ENCODE assay signal across 1 cellular context in the genomic region with DNA sequence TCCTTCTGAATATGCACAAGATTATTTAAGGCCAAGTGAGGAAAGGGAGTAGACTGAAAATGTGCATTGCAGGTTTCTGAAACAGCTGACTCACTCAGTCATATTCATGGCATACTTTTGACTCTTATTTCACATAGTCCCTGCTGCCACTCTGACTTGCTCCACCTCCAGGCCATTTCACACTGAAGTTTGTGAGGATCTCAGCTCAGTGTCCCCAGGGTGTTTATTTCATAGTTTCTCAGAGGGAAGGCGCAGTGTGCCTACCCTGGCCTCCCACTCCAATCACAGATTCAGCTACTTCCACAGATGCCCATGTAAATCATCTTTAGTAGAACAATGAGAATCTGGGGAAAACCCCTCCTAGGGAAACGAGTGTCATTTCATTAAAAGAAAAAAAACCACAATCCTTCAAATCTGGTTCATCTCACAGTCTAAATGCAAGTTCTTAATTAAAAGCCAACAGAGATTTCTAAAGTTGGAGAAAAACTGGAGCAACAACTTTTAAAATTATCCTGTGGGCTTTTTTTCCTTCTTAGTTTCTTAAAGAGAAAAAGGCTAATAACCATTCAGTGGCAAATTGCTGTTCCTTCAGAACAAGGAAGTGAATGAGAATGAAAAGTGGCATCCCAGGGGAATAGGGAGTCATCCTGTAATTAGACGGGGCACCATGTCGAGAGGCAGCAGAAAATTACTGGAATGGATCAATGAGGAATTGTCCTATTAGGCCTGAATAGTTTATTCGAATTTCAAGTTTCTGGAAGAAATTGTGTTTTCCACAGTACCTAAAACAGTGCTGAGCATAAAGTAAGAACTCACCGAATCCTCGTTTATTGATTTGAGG.
TF ChIP-seq lines count a peak whose summit lies in the region.

No MANE protein-coding gene starts in this region.

TF ChIP-seq in GM23338, 12 proteins besides CTCF, POLR2A, EP300 and RAD21 (continued from another document):
- TF ChIP-seq, protein P1, sequence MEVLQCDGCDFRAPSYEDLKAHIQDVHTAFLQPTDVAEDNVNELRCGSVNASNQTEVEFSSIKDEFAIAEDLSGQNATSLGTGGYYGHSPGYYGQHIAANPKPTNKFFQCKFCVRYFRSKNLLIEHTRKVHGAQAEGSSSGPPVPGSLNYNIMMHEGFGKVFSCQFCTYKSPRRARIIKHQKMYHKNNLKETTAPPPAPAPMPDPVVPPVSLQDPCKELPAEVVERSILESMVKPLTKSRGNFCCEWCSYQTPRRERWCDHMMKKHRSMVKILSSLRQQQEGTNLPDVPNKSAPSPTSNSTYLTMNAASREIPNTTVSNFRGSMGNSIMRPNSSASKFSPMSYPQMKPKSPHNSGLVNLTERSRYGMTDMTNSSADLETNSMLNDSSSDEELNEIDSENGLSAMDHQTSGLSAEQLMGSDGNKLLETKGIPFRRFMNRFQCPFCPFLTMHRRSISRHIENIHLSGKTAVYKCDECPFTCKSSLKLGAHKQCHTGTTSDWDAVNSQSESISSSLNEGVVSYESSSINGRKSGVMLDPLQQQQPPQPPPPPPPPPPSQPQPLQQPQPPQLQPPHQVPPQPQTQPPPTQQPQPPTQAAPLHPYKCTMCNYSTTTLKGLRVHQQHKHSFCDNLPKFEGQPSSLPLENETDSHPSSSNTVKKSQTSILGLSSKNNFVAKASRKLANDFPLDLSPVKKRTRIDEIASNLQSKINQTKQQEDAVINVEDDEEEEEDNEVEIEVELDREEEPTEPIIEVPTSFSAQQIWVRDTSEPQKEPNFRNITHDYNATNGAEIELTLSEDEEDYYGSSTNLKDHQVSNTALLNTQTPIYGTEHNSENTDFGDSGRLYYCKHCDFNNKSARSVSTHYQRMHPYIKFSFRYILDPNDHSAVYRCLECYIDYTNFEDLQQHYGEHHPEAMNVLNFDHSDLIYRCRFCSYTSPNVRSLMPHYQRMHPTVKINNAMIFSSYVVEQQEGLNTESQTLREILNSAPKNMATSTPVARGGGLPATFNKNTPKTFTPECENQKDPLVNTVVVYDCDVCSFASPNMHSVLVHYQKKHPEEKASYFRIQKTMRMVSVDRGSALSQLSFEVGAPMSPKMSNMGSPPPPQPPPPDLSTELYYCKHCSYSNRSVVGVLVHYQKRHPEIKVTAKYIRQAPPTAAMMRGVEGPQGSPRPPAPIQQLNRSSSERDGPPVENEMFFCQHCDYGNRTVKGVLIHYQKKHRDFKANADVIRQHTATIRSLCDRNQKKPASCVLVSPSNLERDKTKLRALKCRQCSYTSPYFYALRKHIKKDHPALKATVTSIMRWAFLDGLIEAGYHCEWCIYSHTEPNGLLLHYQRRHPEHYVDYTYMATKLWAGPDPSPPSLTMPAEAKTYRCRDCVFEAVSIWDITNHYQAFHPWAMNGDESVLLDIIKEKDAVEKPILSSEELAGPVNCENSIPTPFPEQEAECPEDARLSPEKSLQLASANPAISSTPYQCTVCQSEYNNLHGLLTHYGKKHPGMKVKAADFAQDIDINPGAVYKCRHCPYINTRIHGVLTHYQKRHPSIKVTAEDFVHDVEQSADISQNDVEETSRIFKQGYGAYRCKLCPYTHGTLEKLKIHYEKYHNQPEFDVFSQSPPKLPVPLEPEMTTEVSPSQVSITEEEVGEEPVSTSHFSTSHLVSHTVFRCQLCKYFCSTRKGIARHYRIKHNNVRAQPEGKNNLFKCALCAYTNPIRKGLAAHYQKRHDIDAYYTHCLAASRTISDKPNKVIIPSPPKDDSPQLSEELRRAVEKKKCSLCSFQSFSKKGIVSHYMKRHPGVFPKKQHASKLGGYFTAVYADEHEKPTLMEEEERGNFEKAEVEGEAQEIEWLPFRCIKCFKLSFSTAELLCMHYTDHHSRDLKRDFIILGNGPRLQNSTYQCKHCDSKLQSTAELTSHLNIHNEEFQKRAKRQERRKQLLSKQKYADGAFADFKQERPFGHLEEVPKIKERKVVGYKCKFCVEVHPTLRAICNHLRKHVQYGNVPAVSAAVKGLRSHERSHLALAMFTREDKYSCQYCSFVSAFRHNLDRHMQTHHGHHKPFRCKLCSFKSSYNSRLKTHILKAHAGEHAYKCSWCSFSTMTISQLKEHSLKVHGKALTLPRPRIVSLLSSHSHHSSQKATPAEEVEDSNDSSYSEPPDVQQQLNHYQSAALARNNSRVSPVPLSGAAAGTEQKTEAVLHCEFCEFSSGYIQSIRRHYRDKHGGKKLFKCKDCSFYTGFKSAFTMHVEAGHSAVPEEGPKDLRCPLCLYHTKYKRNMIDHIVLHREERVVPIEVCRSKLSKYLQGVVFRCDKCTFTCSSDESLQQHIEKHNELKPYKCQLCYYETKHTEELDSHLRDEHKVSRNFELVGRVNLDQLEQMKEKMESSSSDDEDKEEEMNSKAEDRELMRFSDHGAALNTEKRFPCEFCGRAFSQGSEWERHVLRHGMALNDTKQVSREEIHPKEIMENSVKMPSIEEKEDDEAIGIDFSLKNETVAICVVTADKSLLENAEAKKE (CRISPR knock-in tag; IDR thresholded peaks at IDR 0.05), result no peak
- TF ChIP-seq NANOG (IDR thresholded peaks at IDR 0.05; ENCODE audit: borderline replicate concordance), result no peak
- TF ChIP-seq ZNF114 (CRISPR knock-in tag; IDR thresholded peaks at IDR 0.05), result no peak
- TF ChIP-seq JUNB (IDR thresholded peaks at IDR 0.05; ENCODE audit: unreplicated experiment), result no peak
- TF ChIP-seq, protein P2, sequence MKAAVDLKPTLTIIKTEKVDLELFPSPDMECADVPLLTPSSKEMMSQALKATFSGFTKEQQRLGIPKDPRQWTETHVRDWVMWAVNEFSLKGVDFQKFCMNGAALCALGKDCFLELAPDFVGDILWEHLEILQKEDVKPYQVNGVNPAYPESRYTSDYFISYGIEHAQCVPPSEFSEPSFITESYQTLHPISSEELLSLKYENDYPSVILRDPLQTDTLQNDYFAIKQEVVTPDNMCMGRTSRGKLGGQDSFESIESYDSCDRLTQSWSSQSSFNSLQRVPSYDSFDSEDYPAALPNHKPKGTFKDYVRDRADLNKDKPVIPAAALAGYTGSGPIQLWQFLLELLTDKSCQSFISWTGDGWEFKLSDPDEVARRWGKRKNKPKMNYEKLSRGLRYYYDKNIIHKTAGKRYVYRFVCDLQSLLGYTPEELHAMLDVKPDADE (IDR thresholded peaks at IDR 0.05), result no peak
- TF ChIP-seq CREB1 (CRISPR knock-in tag; IDR thresholded peaks at IDR 0.05; ENCODE audit: low read depth), result no peak
- TF ChIP-seq REST (IDR thresholded peaks at IDR 0.05; ENCODE audit: unreplicated experiment), result no peak
- TF ChIP-seq EZH2phosphoT487 (IDR thresholded peaks at IDR 0.05; ENCODE audit: unreplicated experiment), result no peak
